23 cellular contexts compared by ENCODE assay signal in genomic region chr2:128276878-128277675, GRCh38. TPM values are rescaled to one million over a fixed set of nuclear protein-coding genes. Genes with fewer than 3 reads are reported as not detected.
DNase-seq lines count a peak whose midpoint lies in the region; ATAC-seq, FAIRE-seq and TF ChIP-seq lines count a peak whose summit lies in the region.
"Had no signal": no experiment of that assay in that cellular context is flagged by ENCODE, and none has a peak within 500 bp of the region (broad histone marks: within the 10 kb centered on the region; RNA-seq: fewer than 3 reads in every experiment).

No MANE protein-coding gene starts in this region.

- H3K27ac ChIP-seq in HepG2 (ENCODE audit: extremely low read length, insufficient read depth, low read length), result no peak overlapping the region
- no peak overlapping the region for H3K27ac ChIP-seq in PC-3 (ENCODE audit: low read length)
- H3K27ac ChIP-seq: BLaER1 treated with 17β-estradiol and CSF1 and Interleukin-3, amounts not matched to agents 10 nM and 100 nM; cardiac muscle cell; esophagus muscularis mucosa; pancreas; skin epidermis; stomach; upper lobe of left lung had no signal

- peak in 1 of 2 experiments; percentile 23; a peak in 1 of 4 replicates for TF ChIP-seq POLR2A in HepG2 (IDR thresholded peaks at IDR 0.05; ENCODE audit: insufficient read depth in 1 of 2, low read depth in 2 of 2, low read length in 2 of 2)

- POLR2A ChIA-PET in HepG2 (lab: Yijun Ruan, JAX), result no interaction called here
- POLR2A ChIA-PET in PC-3 (lab: Charles Lee; ENCODE audit: unreplicated experiment), result no interaction called here

- in situ Hi-C loops in astrocyte of the cerebellum (cut with HindIII; ENCODE audit: low sequenced_read_pairs) (no loop called here), HepG2 (cut with HindIII; ENCODE audit: extremely low pct_ligation_motif_present, low pct_unique_long_range_greater_than_20kb) (no loop called here)

- 97% methylated on average over 14 of the region's 17 CpGs for WGBS in HepG2 (ENCODE audit: low lambda C conversion rate)

- H3K4me2 ChIP-seq in HepG2 (ENCODE audit: low read depth, low read length), result no peak overlapping the region
- H3K4me2 ChIP-seq in PC-3 (ENCODE audit: low read length), result no peak overlapping the region

- H2AFZ ChIP-seq in HepG2 (ENCODE audit: low read length) (no peak overlapping the region), PC-3 (ENCODE audit: low read length) (no peak overlapping the region)

- H3K27me3 ChIP-seq in HepG2 (ENCODE audit: control insufficient read depth in 1 of 2, insufficient read depth in 2 of 2, low read length in 2 of 2), result no peaks in the 10 kb centered on the region
- H3K27me3 ChIP-seq in PC-3 (ENCODE audit: low read length), result no peaks in the 10 kb centered on the region
- H3K27me3 ChIP-seq: BLaER1 treated with 17β-estradiol and CSF1 and Interleukin-3, amounts not matched to agents 10 nM and 100 nM; cardiac muscle cell; esophagus muscularis mucosa; pancreas; stomach; upper lobe of left lung had no signal

- BruUV-seq in HepG2 (replicated peaks; lab: Mats Ljungman, UMichigan), result no TSS peak
- BruUV-seq in PC-3 (replicated peaks; lab: Mats Ljungman, UMichigan), result no TSS peak

- no peaks in the 10 kb centered on the region for H3K9me2 ChIP-seq in PC-3 (replicated peaks; ENCODE audit: low read length)

- no peak for FAIRE-seq in HepG2 (lab: Jason Lieb, UNC)
- FAIRE-seq: D721Med, pancreas had no signal

- peak; percentile 13 for DNase-seq in activated T-cell treated with anti-CD3 and anti-CD28 coated beads, Interleukin-2, amount 50 U/mL, for 1 hour
- no peak for DNase-seq in activated T-cell treated with anti-CD3 and anti-CD28 coated beads, Interleukin-2, amount 50 U/mL, for 48 hours
- peak; percentile 77 for DNase-seq in astrocyte of the cerebellum (ENCODE audit: low read depth)
- no peak for DNase-seq in HepG2 (ENCODE audit: low spot score)
- peak; percentile 51 for DNase-seq in sciatic nerve (ENCODE audit: low spot score)
- DNase-seq in PC-3, result no peak
- DNase-seq in CD1c-positive myeloid dendritic cell (ENCODE audit: extremely low spot score), result no peak
- DNase-seq: activated CD4-positive, alpha-beta memory T cell treated with anti-CD3 and anti-CD28 coated beads for 36 hours; GOT3; IMR-90; NCI-H1417 treated with DMSO at 0.1 percent for 48 hours; NCI-H69; SHP77 treated with DMSO at 0.1 percent for 48 hours; stimulated activated CD4-positive, alpha-beta T cell treated with anti-CD3 and anti-CD28 coated beads, Interleukin-4, amount 100 ng/mL, for 1 hour; stomach had no signal

- peaks cover 25% of the 10 kb centered on the region for H3K4me1 ChIP-seq in HepG2 (ENCODE audit: insufficient read depth, low read length)
- no peaks in the 10 kb centered on the region for H3K4me1 ChIP-seq in PC-3 (ENCODE audit: insufficient read depth, low read length)
- H3K4me1 ChIP-seq: pancreas had no signal

- no peak for TF ChIP-seq RAD21 in HepG2 (CRISPR knock-in tag; IDR thresholded peaks at IDR 0.05)

- peaks cover 45% of the 10 kb centered on the region for H3K79me2 ChIP-seq in HepG2 (ENCODE audit: insufficient read depth, low read length)
- H3K79me2 ChIP-seq in PC-3 (ENCODE audit: low read length), result no peaks in the 10 kb centered on the region

- no peak for TF ChIP-seq EP300 in HepG2 (IDR thresholded peaks at IDR 0.05; ENCODE audit: low read depth in 2 of 2, low read length in 2 of 2)
- TF ChIP-seq EP300 in HepG2 (CRISPR knock-in tag; IDR thresholded peaks at IDR 0.05; ENCODE audit: borderline replicate concordance), result no peak

- H3K9me3 ChIP-seq in HepG2 (ENCODE audit: low read length) (0 out of 2 replicates have a peak, but pooled peaks cover 3% of the 10 kb centered on the region), PC-3 (ENCODE audit: low read length) (no peaks in the 10 kb centered on the region)
- H3K9me3 ChIP-seq: pancreas had no signal

- no peak overlapping the region for H3K4me3 ChIP-seq in astrocyte of the cerebellum (ENCODE audit: low read depth, low read length)
- H3K4me3 ChIP-seq in HepG2 (replicated peaks in 1 of 3; ENCODE audit: insufficient read depth in 1 of 3, low read depth in 2 of 3, low read length in 3 of 3), result no peak overlapping the region
- no peak overlapping the region for H3K4me3 ChIP-seq in PC-3 (ENCODE audit: low read length)
- H3K4me3 ChIP-seq: BLaER1 treated with 17β-estradiol and CSF1 and Interleukin-3, amounts not matched to agents 10 nM and 100 nM; cardiac muscle cell; esophagus muscularis mucosa; pancreas; skin epidermis; stomach; upper lobe of left lung had no signal

- intact Hi-C loops in HepG2 (cut with micrococcal nuclease; ENCODE audit: unreplicated experiment) (no loop called here), sciatic nerve (cut with DNase I) (no loop called here), PC-3 (cut with micrococcal nuclease) (no loop called here)

- ATAC-seq in HepG2 (no peak), sciatic nerve (no peak), PC-3 (no peak), HG03175 (IDR thresholded peaks at IDR 0.05; ENCODE audit: unreplicated experiment) (no peak)
- ATAC-seq: pancreas had no signal

- H3K36me3 ChIP-seq in HepG2 (replicated peaks in 1 of 2; ENCODE audit: control insufficient read depth in 1 of 2, insufficient read depth in 2 of 2, low read length in 2 of 2), result peaks cover 52 to 91% of the 10 kb centered on the region in 2 experiments
- H3K36me3 ChIP-seq in PC-3 (ENCODE audit: low read depth, low read length), result peaks cover 5% of the 10 kb centered on the region; the same call in 1 of the 2 replicates
- H3K36me3 ChIP-seq: cardiac muscle cell had no signal

- H3K9ac ChIP-seq in HepG2 (ENCODE audit: insufficient read depth, low read depth, low read length) (no peak overlapping the region), PC-3 (ENCODE audit: low read length) (no peak overlapping the region)
- H3K9ac ChIP-seq: BLaER1 treated with 17β-estradiol and CSF1 and Interleukin-3, amounts not matched to agents 10 nM and 100 nM had no signal

- H4K20me1 ChIP-seq in HepG2 (ENCODE audit: insufficient read depth, low read length), result peaks cover 36% of the 10 kb centered on the region; the same call in 1 of the 2 replicates
- H4K20me1 ChIP-seq in PC-3 (ENCODE audit: low read length), result no peaks in the 10 kb centered on the region

- TF ChIP-seq CTCF in astrocyte of the cerebellum (IDR thresholded peaks at IDR 0.05; ENCODE audit: low read depth, low read length, missing control alignments) (no peak), HepG2 (CRISPR knock-in tag; IDR thresholded peaks at IDR 0.05) (no peak), PC-3 (conservative IDR thresholded peaks at IDR 0.05; ENCODE audit: low read depth, low read length) (no peak)

- no peaks in the 10 kb centered on the region for H3F3A ChIP-seq in PC-3 (ENCODE audit: low read length, unreplicated experiment)

- CTCF ChIA-PET in HepG2 (lab: Yijun Ruan, JAX; ENCODE audit: low intra/inter-chr PET ratio, low total read pairs), result no interaction called here
- CTCF ChIA-PET in PC-3 (lab: Charles Lee), result no interaction called here

TF ChIP-seq in HepG2, 621 proteins besides CTCF, POLR2A, EP300 and RAD21 (continues in another document):
- TF ChIP-seq AGO2 (optimal IDR thresholded peaks at IDR 0.05; ENCODE audit: low read depth, low read length) (peak; percentile 86), MEIS1 (CRISPR knock-in tag; IDR thresholded peaks at IDR 0.05; ENCODE audit: borderline replicate concordance) (no peak), RBM22 (optimal IDR thresholded peaks at IDR 0.05; ENCODE audit: low read length) (peak; percentile 91), HNF4G (IDR thresholded peaks at IDR 0.05; ENCODE audit: borderline replicate concordance, low read depth, low read length) (no peak), HNF4G (CRISPR knock-in tag; IDR thresholded peaks at IDR 0.05; ENCODE audit: borderline replicate concordance, low read depth) (no peak), GABPB1 (CRISPR knock-in tag; IDR thresholded peaks at IDR 0.05) (no peak)

RNA-seq across cellular contexts. Expression of gene HS6ST1, which starts 41.6 kb away (rescaled TPM):
- total RNA-seq in HepG2 (2016; rRNA removed; fragmentation: Illumina TruSeq; extraction: Trizol), result 68.4 and 84.6 TPM in 2 replicates
- total RNA-seq in HepG2 (2016; cell fraction: cytosol; rRNA removed; fragmentation: Illumina TruSeq; extraction: Trizol; ENCODE audit: low read depth), result 8.0 TPM in 2 replicates
- total RNA-seq in HepG2 (2016; cell fraction: insoluble cytoplasmic fraction; rRNA removed; fragmentation: Illumina TruSeq; extraction: Trizol), result 60.2 and 86.4 TPM in 2 replicates
- total RNA-seq in HepG2 (2016; cell fraction: membrane; rRNA removed; fragmentation: Illumina TruSeq; extraction: Trizol), result 38.4 and 40.3 TPM in 2 replicates
- total RNA-seq in HepG2 (2016; cell fraction: nucleus; rRNA removed; fragmentation: Illumina TruSeq; extraction: Trizol), result 59.1 and 66.3 TPM in 2 replicates
- polyA plus RNA-seq in HepG2 (2011; rRNA removed), result 34.5 and 42.2 TPM in 2 replicates
- polyA plus RNA-seq in HepG2 (2011; cell fraction: cytosol; rRNA removed), result 35.2 and 53.7 TPM in 2 replicates
- 38.8 and 44.3 TPM in 2 replicates for polyA plus RNA-seq in HepG2 (2011; cell fraction: nucleus; rRNA removed)
- polyA plus RNA-seq in HepG2 (2012), result 50.2 and 79.5 TPM in 2 replicates
- polyA plus RNA-seq in HepG2 (2016; cell fraction: cytosol; fragmentation: Illumina TruSeq; extraction: Trizol; ENCODE audit: low read depth), result 5.2 and 5.6 TPM in 2 replicates
- polyA plus RNA-seq in HepG2 (2016; cell fraction: insoluble cytoplasmic fraction; fragmentation: Illumina TruSeq; extraction: Trizol; ENCODE audit: low read depth), result 70.3 and 83.1 TPM in 2 replicates
- 24.6 and 27.0 TPM in 2 replicates for polyA plus RNA-seq in HepG2 (2016; cell fraction: membrane; fragmentation: Illumina TruSeq; extraction: Trizol; ENCODE audit: low read depth)
- 106 and 113 TPM in 2 replicates for polyA plus RNA-seq in HepG2 (2016; cell fraction: nucleus; fragmentation: Illumina TruSeq; extraction: Trizol; ENCODE audit: insufficient read depth, low read depth)
- 7.6 and 148 TPM in 2 replicates for polyA minus RNA-seq in HepG2 (2011; rRNA and poly(A)+ RNA removed; ENCODE audit: low replicate concordance)
- polyA minus RNA-seq in HepG2 (2011; cell fraction: cytosol; rRNA and poly(A)+ RNA removed), result 47.4 and 52.3 TPM in 2 replicates
- polyA minus RNA-seq in HepG2 (2011; cell fraction: nucleus; rRNA and poly(A)+ RNA removed), result 39.0 and 60.8 TPM in 2 replicates
- 27.2 TPM for total RNA-seq in sciatic nerve
- total RNA-seq in PC-3 (2014; rRNA removed), result 21.5 and 25.6 TPM in 2 replicates

Comparison
In these comparisons a context has a peak if more than half of its experiments do, and no peak if none do; other contexts are left out.
1. DNase-seq: peak in activated T-cell treated with anti-CD3 and anti-CD28 coated beads, Interleukin-2, amount 50 U/mL, for 1 hour (single experiment), astrocyte of the cerebellum (single experiment) and sciatic nerve (single experiment); none in activated T-cell treated with anti-CD3 and anti-CD28 coated beads, Interleukin-2, amount 50 U/mL, for 48 hours (0 of 2), HepG2 (single experiment), PC-3 (single experiment) and CD1c-positive myeloid dendritic cell (single experiment).